In genomic region chr12:115094163-115094816, GRCh38 we compare ENCODE assay signal across 21 cellular contexts.
"Had no signal": no experiment of that assay in that cellular context is flagged by ENCODE, and none has a peak within 500 bp of the region (broad histone marks: within the 10 kb centered on the region; RNA-seq: fewer than 3 reads in every experiment).

No MANE protein-coding gene starts in this region.

- H3K36me3 ChIP-seq: MG63 had no signal

- H3K27ac ChIP-seq: HL-60, RWPE1 had no signal

- H3K4me3 ChIP-seq: MG63 had no signal

- H3K4me2 ChIP-seq: SK-N-SH had no signal

- ATAC-seq: Panc1 had no signal

- H3K9me3 ChIP-seq: MG63, SK-N-SH had no signal

- H3K27me3 ChIP-seq: MG63 had no signal

- H3K9me2 ChIP-seq: SK-N-SH had no signal

- DNase-seq: Karpas-422, KG1, MG63, NCI-H1092 treated with DMSO at 0.1 percent for 48 hours, NCI-H1436, NCI-H1694 treated with DMSO at 0.1 percent for 48 hours, NCI-H1930, NCI-H2081, NCI-H2107, NCI-H226, NCI-H446, NCI-H510A, NCI-H524 treated with DMSO at 0.1 percent for 48 hours, NCI-H69, NCI-H774, SHP77, SK-N-SH, SW 1271 had no signal

- H3K9ac ChIP-seq: SK-N-SH had no signal
